In genomic region chr3:112037194-112037593, GRCh38 we compare ENCODE assay signal across 10 cellular contexts. TPM values are rescaled to one million over a fixed set of nuclear protein-coding genes. Genes with fewer than 3 reads are reported as not detected.
"Had no signal": no experiment of that assay in that cellular context is flagged by ENCODE, and none has a peak within 500 bp of the region (broad histone marks: within the 10 kb centered on the region; RNA-seq: fewer than 3 reads in every experiment).

No MANE protein-coding gene starts in this region.

RNA-seq across cellular contexts. Expression of gene TMPRSS7, which starts 2.7 kb away (rescaled TPM):
- total RNA-seq: subcutaneous adipose tissue, temporal lobe, thoracic aorta, tibial nerve, transverse colon, urinary bladder, uterus, vagina had no signal
- polyA plus RNA-seq: urinary bladder had no signal

RNA-seq across cellular contexts. Expression of gene TAGLN3, which starts 38.5 kb away (rescaled TPM):
- total RNA-seq: subcutaneous adipose tissue, thoracic aorta, upper lobe of right lung, ureter had no signal
